Comparison of ENCODE assay signal across 9 cellular contexts in genomic region chr1:64986903-64987871, GRCh38. TPM values are rescaled to one million over a fixed set of nuclear protein-coding genes. Genes with fewer than 3 reads are reported as not detected.
DNase-seq lines count a peak whose midpoint lies in the region; ATAC-seq lines count a peak whose summit lies in the region.
"Had no signal": no experiment of that assay in that cellular context is flagged by ENCODE, and none has a peak within 500 bp of the region (broad histone marks: within the 10 kb centered on the region; RNA-seq: fewer than 3 reads in every experiment).

No MANE protein-coding gene starts in this region.

- intact Hi-C loops in sciatic nerve (cut with DNase I), result no loop called here

- peak; percentile 8 for DNase-seq in NOMO-1 treated with dmso at 0.1 percent for 144 hours (lab: John Stamatoyannopoulos, UW; ENCODE audit: unreplicated experiment)
- DNase-seq in sciatic nerve (ENCODE audit: low spot score), result no peak
- DNase-seq in DMS 273 treated with DMSO at 0.1 percent for 48 hours (lab: John Stamatoyannopoulos, UW), result no peak
- no peak for DNase-seq in NCI-H446 (lab: John Stamatoyannopoulos, UW)
- no peak for DNase-seq in activated T-cell treated with anti-CD3 and anti-CD28 coated beads for 4 hours
- DNase-seq: activated naive CD8-positive, alpha-beta T cell treated with anti-CD3 and anti-CD28 coated beads, Interleukin-2, amount 10 ng/mL, durations not matched to agents 7 days and 5 days; left cardiac atrium had no signal

- ATAC-seq in GM18907 (IDR thresholded peaks at IDR 0.05; ENCODE audit: unreplicated experiment), result peak; percentile 97
- ATAC-seq in HG02798 (IDR thresholded peaks at IDR 0.05; ENCODE audit: poor library complexity, unreplicated experiment), result peak; percentile 94
- ATAC-seq in sciatic nerve, result peak; percentile 88

RNA-seq across cellular contexts. Expression of gene JAK1, which starts 20.8 kb away (rescaled TPM):
- 90.3 TPM for total RNA-seq in sciatic nerve
